8 cellular contexts compared by ENCODE assay signal in genomic region chr20:34083137-34083536, GRCh38. TPM values are rescaled to one million over a fixed set of nuclear protein-coding genes. Genes with fewer than 3 reads are reported as not detected.
DNase-seq lines count a peak whose midpoint lies in the region; ATAC-seq and TF ChIP-seq lines count a peak whose summit lies in the region.

No MANE protein-coding gene starts in this region.

- no peak overlapping the region for H3K27ac ChIP-seq in CD4-positive, alpha-beta memory T cell (ENCODE audit: low read depth, low read length)

- H3K27ac Mint-ChIP-seq in CD4-positive, alpha-beta memory T cell, result peak overlapping the region in 4 of 7 donors; percentile 50 to 76 (median 65)
- H3K27ac Mint-ChIP-seq in nephron progenitor cell, result peak overlapping the region; percentile 35

- no peaks in the 10 kb centered on the region for H3K27me3 ChIP-seq in CD4-positive, alpha-beta memory T cell (ENCODE audit: insufficient read depth, low read length)

- H3K9me3 Mint-ChIP-seq in CD4-positive, alpha-beta memory T cell, result no peaks in the 10 kb centered on the region
- no peaks in the 10 kb centered on the region for H3K9me3 Mint-ChIP-seq in nephron progenitor cell

- CTCF ChIA-PET in CD4-positive, alpha-beta memory T cell (lab: Charles Lee; ENCODE audit: partially characterized antibody), result no interaction called here

- H3K4me3 ChIP-seq in CD4-positive, alpha-beta memory T cell (ENCODE audit: low read length in 2 of 2), result no peak overlapping the region
- H3K4me3 ChIP-seq in epithelial cell of proximal tubule (ENCODE audit: low read depth, low read length), result no peak overlapping the region

- peaks cover 56% of the 10 kb centered on the region for H3K36me3 ChIP-seq in CD4-positive, alpha-beta memory T cell (ENCODE audit: insufficient read depth, low read length)

- DNase-seq in CD4-positive, alpha-beta memory T cell, result no peak
- DNase-seq in NCI-H2196 (lab: John Stamatoyannopoulos, UW; ENCODE audit: unreplicated experiment) (peak; percentile 96), epithelial cell of proximal tubule (ENCODE audit: low read depth) (no peak), nephron progenitor cell (no peak)

- TF ChIP-seq CTCF in epithelial cell of proximal tubule (conservative IDR thresholded peaks at IDR 0.05; ENCODE audit: low read depth, low read length) (peak; percentile 27), nephron progenitor cell (IDR thresholded peaks at IDR 0.05) (no peak)

- ATAC-seq in GM19023 (IDR thresholded peaks at IDR 0.05; ENCODE audit: unreplicated experiment) (no peak), GM18868 (IDR thresholded peaks at IDR 0.05; ENCODE audit: unreplicated experiment) (no peak), HG02588 (IDR thresholded peaks at IDR 0.05; ENCODE audit: unreplicated experiment) (no peak), HG02763 (IDR thresholded peaks at IDR 0.05; ENCODE audit: unreplicated experiment) (no peak)

- H3K36me3 Mint-ChIP-seq in CD4-positive, alpha-beta memory T cell, result peaks cover 38 to 93% of the 10 kb centered on the region in 2 donors
- H3K36me3 Mint-ChIP-seq in nephron progenitor cell (ENCODE audit: low read depth), result peaks cover 45% of the 10 kb centered on the region

- intact Hi-C loops in CD4-positive, alpha-beta memory T cell (cut with micrococcal nuclease), result no loop called here

- POLR2A ChIA-PET in CD4-positive, alpha-beta memory T cell (lab: Charles Lee; ENCODE audit: partially characterized antibody), result interaction anchor here (1.4 to 2.4 kb wide), 3 partner anchors 11 to 90 kb away, joined by 3 to 6 read pairs (median 5); partner anchors contain the start of genes EIF2S2 and RALY

- H3K27me3 Mint-ChIP-seq in CD4-positive, alpha-beta memory T cell, result no peaks in the 10 kb centered on the region
- H3K27me3 Mint-ChIP-seq in nephron progenitor cell (ENCODE audit: low read depth, poor library complexity), result no peaks in the 10 kb centered on the region

- no peak overlapping the region for H3K4me3 Mint-ChIP-seq in CD4-positive, alpha-beta memory T cell
- no peak overlapping the region for H3K4me3 Mint-ChIP-seq in nephron progenitor cell

- H3K4me1 Mint-ChIP-seq in CD4-positive, alpha-beta memory T cell, result peaks cover 8 to 18% (median 15%) of the 10 kb centered on the region in 4 donors
- H3K4me1 Mint-ChIP-seq in nephron progenitor cell, result peaks cover 8% of the 10 kb centered on the region

- no peaks in the 10 kb centered on the region for H3K9me3 ChIP-seq in CD4-positive, alpha-beta memory T cell (ENCODE audit: control insufficient read depth in 1 of 2, low read length in 2 of 2)

- H3K4me1 ChIP-seq in CD4-positive, alpha-beta memory T cell (ENCODE audit: insufficient read depth, low read length), result peaks cover 5% of the 10 kb centered on the region

RNA-seq across cellular contexts. Expression of gene EIF2S2, which starts 28.9 kb away (rescaled TPM):
- total RNA-seq in CD4-positive, alpha-beta memory T cell, result 10 to 100 TPM; 52.2 to 53.1 TPM
- polyA plus RNA-seq in CD4-positive, alpha-beta memory T cell, result 10 to 100 TPM; 26.3 to 34.0 TPM
- 103 and 119 TPM in 2 replicates for total RNA-seq in epithelial cell of proximal tubule
